17 cellular contexts compared by ENCODE assay signal in the genomic region with DNA sequence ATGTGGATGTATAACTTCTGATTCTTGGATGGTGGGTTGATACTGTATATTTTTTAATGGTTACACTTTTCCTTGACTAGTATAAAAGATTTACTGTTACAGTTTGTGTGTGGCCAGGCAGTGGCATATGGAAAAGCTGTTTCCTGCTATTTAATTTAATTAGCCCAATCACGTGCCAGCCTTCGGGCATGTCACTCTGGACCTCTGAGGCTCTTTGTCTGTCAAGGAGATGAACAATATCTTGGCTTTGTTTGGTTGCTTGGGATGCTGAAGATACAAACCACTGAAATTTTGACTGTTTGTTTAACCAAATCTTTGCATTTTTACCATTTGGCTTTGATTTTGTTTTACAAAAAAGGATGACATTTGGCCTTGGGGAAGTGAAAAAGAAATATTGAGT.
DNase-seq lines count a peak whose midpoint lies in the region; ATAC-seq and TF ChIP-seq lines count a peak whose summit lies in the region.
"Had no signal": no experiment of that assay in that cellular context is flagged by ENCODE, and none has a peak within 500 bp of the region (broad histone marks: within the 10 kb centered on the region; RNA-seq: fewer than 3 reads in every experiment).

No MANE protein-coding gene starts in this region.

- no peaks in the 10 kb centered on the region for H4K20me1 ChIP-seq in osteoblast (ENCODE audit: insufficient read depth, low read length)

- H3K4me1 ChIP-seq in osteoblast (ENCODE audit: insufficient read depth, low read length) = peaks cover 4% of the 10 kb centered on the region
- H3K4me1 ChIP-seq: SJSA1 had no signal

- no peaks in the 10 kb centered on the region for H3K9me3 ChIP-seq in osteoblast (ENCODE audit: low read depth, low read length)
- H3K9me3 ChIP-seq: SJSA1 had no signal

- H3K79me2 ChIP-seq in osteoblast (ENCODE audit: insufficient read depth, low read length) = no peaks in the 10 kb centered on the region

- no peak overlapping the region for H3K27ac ChIP-seq in osteoblast (ENCODE audit: low read depth, low read length)
- H3K27ac ChIP-seq: SJSA1 had no signal

- H3K4me2 ChIP-seq in osteoblast (ENCODE audit: insufficient read depth, low read length) = no peak overlapping the region

- ATAC-seq in HG02885 (IDR thresholded peaks at IDR 0.05; ENCODE audit: poor library complexity, unreplicated experiment) = no peak
- ATAC-seq: Panc1 had no signal

- H3K27me3 ChIP-seq in osteoblast (ENCODE audit: insufficient read depth, low read length) = no peaks in the 10 kb centered on the region
- H3K27me3 ChIP-seq: SJSA1 had no signal

- no peaks in the 10 kb centered on the region for H3K36me3 ChIP-seq in osteoblast (ENCODE audit: insufficient read depth, low read length)

- no peak overlapping the region for H3K4me3 ChIP-seq in osteoblast (ENCODE audit: insufficient read depth, low read length)
- H3K4me3 ChIP-seq: SJSA1 had no signal

- peak overlapping the region; percentile 7 for H2AFZ ChIP-seq in osteoblast (ENCODE audit: low read length)

- intact Hi-C loops in posterior vena cava (cut with DNase I) = no loop called here

- no peak for TF ChIP-seq CTCF in osteoblast (IDR thresholded peaks at IDR 0.05; ENCODE audit: extremely low read depth, low read depth, low read length)

- DNase-seq in Ammon's horn (ENCODE audit: low spot score) (peak; percentile 25), NCI-H1048 (lab: John Stamatoyannopoulos, UW) (peak; percentile 74), fibroblast of peridontal ligament (ENCODE audit: extremely low read depth) (peak; percentile 29), osteoblast (ENCODE audit: insufficient read length, low spot score, missing footprints) (no peak), OCI-M1 (lab: John Stamatoyannopoulos, UW) (no peak), posterior vena cava (ENCODE audit: low spot score) (no peak), NOMO-1 treated with DMSO at 0.1 percent for 48 hours (lab: John Stamatoyannopoulos, UW; ENCODE audit: unreplicated experiment) (no peak)
- DNase-seq: DMS79, H7, KG1, NCI-H1092 treated with DMSO at 0.1 percent for 48 hours, NCI-H1436 treated with DMSO at 0.1 percent for 48 hours, NCI-H1930, NCI-H69 had no signal

Comparison
In these comparisons a context has a peak if more than half of its experiments do, and no peak if none do; other contexts are left out.
1. DNase-seq: peak in Ammon's horn (single experiment), NCI-H1048 (single experiment) and fibroblast of peridontal ligament (single experiment); none in osteoblast (single experiment), OCI-M1 (single experiment), posterior vena cava (single experiment) and NOMO-1 treated with DMSO at 0.1 percent for 48 hours (single experiment).